ENCODE assay signal across 13 cellular contexts in genomic region chr11:58059011-58059358, GRCh38. TPM values are rescaled to one million over a fixed set of nuclear protein-coding genes. Genes with fewer than 3 reads are reported as not detected.
DNase-seq lines count a peak whose midpoint lies in the region; ATAC-seq and TF ChIP-seq lines count a peak whose summit lies in the region.
"Had no signal": no experiment of that assay in that cellular context is flagged by ENCODE, and none has a peak within 500 bp of the region (broad histone marks: within the 10 kb centered on the region; RNA-seq: fewer than 3 reads in every experiment).

No MANE protein-coding gene starts in this region.

- ATAC-seq in GM21576 (IDR thresholded peaks at IDR 0.05; ENCODE audit: unreplicated experiment) (no peak), GM18505 (IDR thresholded peaks at IDR 0.05; ENCODE audit: unreplicated experiment) (no peak)

- H3K27me3 ChIP-seq in A673 (replicated peaks; ENCODE audit: insufficient read depth, low read depth, low read length, poor library complexity), result no peaks in the 10 kb centered on the region
- H3K27me3 ChIP-seq: thyroid gland had no signal

- DNase-seq in HCEC 1CT (peak; percentile 88), iPS-NIHi11 (ENCODE audit: low spot score) (peak; percentile 51), stromal cell of bone marrow (ENCODE audit: low read depth) (peak; percentile 15), NCI-H2227 treated with DMSO at 0.1 percent for 48 hours (lab: John Stamatoyannopoulos, UW) (no peak), A673 (ENCODE audit: low spot score) (no peak)
- DNase-seq: activated CD8-positive, alpha-beta memory T cell treated with anti-CD3 and anti-CD28 coated beads, Interleukin-2, amount 50 U/mL, for 48 hours had no signal

- CTCF ChIA-PET in A673 (lab: Charles Lee), result no interaction called here

- H3K4me1 ChIP-seq in A673 (ENCODE audit: insufficient read depth, low read length, poor library complexity, severe bottlenecking), result no peaks in the 10 kb centered on the region
- H3K4me1 ChIP-seq: thyroid gland had no signal

- peaks cover 5% of the 10 kb centered on the region for H3K27me3 Mint-ChIP-seq in brain
- H3K27me3 Mint-ChIP-seq: IgD-negative memory B cell had no signal

- H3K27ac ChIP-seq in A673 (ENCODE audit: low read depth, low read length, poor library complexity, severe bottlenecking), result no peak overlapping the region
- H3K27ac ChIP-seq: thyroid gland had no signal

- BruUV-seq in A673 (replicated peaks; lab: Mats Ljungman, UMichigan), result no TSS peak

- H3K36me3 Mint-ChIP-seq in brain, result no peaks in the 10 kb centered on the region
- H3K36me3 Mint-ChIP-seq: IgD-negative memory B cell had no signal

- H3K36me3 ChIP-seq in A673 (ENCODE audit: insufficient read depth, low read length, poor library complexity, severe bottlenecking), result no peaks in the 10 kb centered on the region
- H3K36me3 ChIP-seq: thyroid gland had no signal

- POLR2A ChIA-PET in A673 (lab: Charles Lee; ENCODE audit: low non-redundant PET), result no interaction called here

- TF ChIP-seq POLR2A in GM18505 (IDR thresholded peaks at IDR 0.05; ENCODE audit: borderline replicate concordance, extremely low read depth, insufficient read depth, insufficient read length), result no peak

- H3K27ac Mint-ChIP-seq in brain, result peak overlapping the region in 3 of 5 experiments; percentile 59 to 83 (median 68)
- H3K27ac Mint-ChIP-seq: IgD-negative memory B cell had no signal

- H3K4me3 ChIP-seq in A673 (ENCODE audit: low read depth, low read length, poor library complexity, severe bottlenecking), result no peak overlapping the region
- H3K4me3 ChIP-seq: thyroid gland had no signal

- intact Hi-C loops in A673 (cut with micrococcal nuclease; ENCODE audit: unreplicated experiment), result no loop called here

- peaks cover 0 to 4% (median 3%) of the 10 kb centered on the region in 5 experiments for H3K9me3 Mint-ChIP-seq in brain

- TF ChIP-seq CTCF in brain (conservative IDR thresholded peaks at IDR 0.05) (no peak), A673 (conservative IDR thresholded peaks at IDR 0.05; ENCODE audit: low read depth, low read length) (no peak)

- H3K9me3 ChIP-seq in A673 (ENCODE audit: low read depth, low read length, poor library complexity, severe bottlenecking), result no peaks in the 10 kb centered on the region
- H3K9me3 ChIP-seq: thyroid gland had no signal

- no peak overlapping the region for H3K4me3 Mint-ChIP-seq in brain
- H3K4me3 Mint-ChIP-seq: IgD-negative memory B cell had no signal

- peaks cover 8% of the 10 kb centered on the region for H3K4me1 Mint-ChIP-seq in brain
- H3K4me1 Mint-ChIP-seq: IgD-negative memory B cell had no signal

RNA-seq across cellular contexts. Expression of gene OR6Q1, which starts 28.2 kb away (rescaled TPM):
- polyA plus RNA-seq in brain (ENCODE audit: insufficient read depth, low read depth, low replicate concordance), result not detected
- total RNA-seq in A673 (2021), result not detected in 2 replicates
- total RNA-seq: thyroid gland had no signal
- polyA plus RNA-seq: esophagus, IgD-negative memory B cell, small intestine had no signal

RNA-seq across cellular contexts. Expression of gene OR9Q1, which starts 35.3 kb away (rescaled TPM):
- polyA plus RNA-seq in brain (ENCODE audit: insufficient read depth, low read depth, low replicate concordance), result not detected
- not detected in 2 replicates for total RNA-seq in A673 (2021)
- total RNA-seq: thyroid gland had no signal
- polyA plus RNA-seq: esophagus, IgD-negative memory B cell, small intestine had no signal

Comparison
In these comparisons a context has a peak if more than half of its experiments do, and no peak if none do; other contexts are left out.
1. DNase-seq: peak in HCEC 1CT (single experiment), iPS-NIHi11 (single experiment) and stromal cell of bone marrow (single experiment); none in NCI-H2227 treated with DMSO at 0.1 percent for 48 hours (single experiment) and A673 (single experiment).